In genomic region chr21:24208562-24209260, GRCh38 we compare ENCODE assay signal across 23 cellular contexts.
"Had no signal": no experiment of that assay in that cellular context is flagged by ENCODE, and none has a peak within 500 bp of the region (broad histone marks: within the 10 kb centered on the region; RNA-seq: fewer than 3 reads in every experiment).

No MANE protein-coding gene starts in this region.

- ATAC-seq: activated CD4-positive, CD25-positive, alpha-beta regulatory T cell treated with anti-CD3 and anti-CD28 coated beads, Interleukin-2, amount 50 U/mL, for 24 hours; activated CD8-positive, alpha-beta T cell treated with anti-CD3 and anti-CD28 coated beads for 36 hours; Panc1; SK-N-SH treated with all-trans-retinoic acid at 6 μM for 48 hours had no signal

- H3K4me3 ChIP-seq: breast epithelium, MG63, SJSA1 had no signal

- H3K36me3 ChIP-seq: breast epithelium, MG63, SJSA1 had no signal

- H3K4me1 ChIP-seq: breast epithelium, SJSA1 had no signal

- H3K9me3 ChIP-seq: MG63 had no signal

- H3K27me3 ChIP-seq: breast epithelium, MG63, SJSA1 had no signal

- H3K27ac ChIP-seq: breast epithelium, SJSA1 had no signal

- DNase-seq: activated CD4-positive, alpha-beta T cell treated with anti-CD3 and anti-CD28 coated beads for 4 hours; activated CD8-positive, alpha-beta memory T cell treated with anti-CD3 and anti-CD28 coated beads, Interleukin-2, amount 50 U/mL, for 48 hours; activated CD8-positive, alpha-beta T cell treated with anti-CD3 and anti-CD28 coated beads for 36 hours; activated effector memory CD4-positive, alpha-beta T cell treated with Interleukin-2 at 50 U/mL for 16 hours; activated naive CD4-positive, alpha-beta T cell; activated T-cell treated with anti-CD3 and anti-CD28 coated beads, Interleukin-2, amount 50 U/mL, for 1 hour; MG63; MV-4-11; NCI-H1092 treated with DMSO at 0.1 percent for 48 hours; NCI-H1417 treated with DMSO at 0.1 percent for 48 hours; NCI-H1694; NCI-H2029; NCI-H510A treated with DMSO at 0.1 percent for 48 hours; NCI-H69; NK-92 treated with Interleukin-12 subunit alpha and Interleukin-12 subunit beta, amount 100 ng/mL, for 24 hours; OCI-M1; RPMI8226; SHP77 had no signal
